Comparison of ENCODE assay signal across 7 cellular contexts in genomic region chr1:21622466-21623315, GRCh38. TPM values are rescaled to one million over a fixed set of nuclear protein-coding genes. Genes with fewer than 3 reads are reported as not detected.
A peak's percentile ranks its signal among the peaks of the same experiment; 100 is the strongest.
DNase-seq lines count a peak whose midpoint lies in the region; FAIRE-seq and TF ChIP-seq lines count a peak whose summit lies in the region.

No MANE protein-coding gene starts in this region.

- H3K4me1 Mint-ChIP-seq in activated CD4-positive, alpha-beta T cell treated with anti-CD3 and anti-CD28 coated beads, Interleukin-2, amount 10 ng/mL, durations not matched to agents 7 days and 5 days = peaks cover 4% of the 10 kb centered on the region

- no peak overlapping the region for H3K27ac ChIP-seq in osteoblast (ENCODE audit: low read depth, low read length)

- peak overlapping the region; percentile 50 for H3K4me3 Mint-ChIP-seq in activated CD4-positive, alpha-beta T cell treated with anti-CD3 and anti-CD28 coated beads, Interleukin-2, amount 10 ng/mL, durations not matched to agents 7 days and 5 days

- H3K27me3 ChIP-seq in endocrine pancreas (ENCODE audit: control insufficient read depth, insufficient read depth, low read length) (no peaks in the 10 kb centered on the region), osteoblast (ENCODE audit: insufficient read depth, low read length) (peaks cover 34% of the 10 kb centered on the region)

- no peak for FAIRE-seq in HTR-8/SVneo (lab: Jason Lieb, UNC)

- H3K9me3 ChIP-seq in endocrine pancreas (ENCODE audit: control insufficient read depth, low read length) = no peaks in the 10 kb centered on the region
- H3K9me3 ChIP-seq in osteoblast (ENCODE audit: low read depth, low read length) = no peaks in the 10 kb centered on the region

- peak overlapping the region; percentile 61 for H3K4me2 ChIP-seq in osteoblast (ENCODE audit: insufficient read depth, low read length)

- H2AFZ ChIP-seq in osteoblast (ENCODE audit: low read length) = no peak overlapping the region

- POLR2A ChIA-PET in activated CD4-positive, alpha-beta T cell treated with anti-CD3 and anti-CD28 coated beads, Interleukin-2, amount 10 ng/mL, durations not matched to agents 7 days and 5 days (lab: Charles Lee) = no interaction called here

- no peak overlapping the region for H3K27ac Mint-ChIP-seq in activated CD4-positive, alpha-beta T cell treated with anti-CD3 and anti-CD28 coated beads, Interleukin-2, amount 10 ng/mL, durations not matched to agents 7 days and 5 days

- no peaks in the 10 kb centered on the region for H3K36me3 Mint-ChIP-seq in activated CD4-positive, alpha-beta T cell treated with anti-CD3 and anti-CD28 coated beads, Interleukin-2, amount 10 ng/mL, durations not matched to agents 7 days and 5 days (ENCODE audit: low read depth)

- H3K27me3 Mint-ChIP-seq in activated CD4-positive, alpha-beta T cell treated with anti-CD3 and anti-CD28 coated beads, Interleukin-2, amount 10 ng/mL, durations not matched to agents 7 days and 5 days = peaks cover 9% of the 10 kb centered on the region

- TF ChIP-seq CTCF in osteoblast (IDR thresholded peaks at IDR 0.05; ENCODE audit: extremely low read depth, low read depth, low read length) = no peak

- H3K9ac ChIP-seq in endocrine pancreas (ENCODE audit: control insufficient read depth, insufficient read depth, low read length) = peak overlapping the region; percentile 25

- H3K4me3 ChIP-seq in endocrine pancreas (ENCODE audit: control insufficient read depth, insufficient read depth, low read length) = no peak overlapping the region
- H3K4me3 ChIP-seq in osteoblast (ENCODE audit: insufficient read depth, low read length) = peak overlapping the region; percentile 30

- H3K9me3 Mint-ChIP-seq in activated CD4-positive, alpha-beta T cell treated with anti-CD3 and anti-CD28 coated beads, Interleukin-2, amount 10 ng/mL, durations not matched to agents 7 days and 5 days = no peaks in the 10 kb centered on the region

- no peaks in the 10 kb centered on the region for H4K20me1 ChIP-seq in osteoblast (ENCODE audit: insufficient read depth, low read length)

- H3K36me3 ChIP-seq in endocrine pancreas (ENCODE audit: control insufficient read depth, insufficient read depth, low read length) (no peaks in the 10 kb centered on the region), osteoblast (ENCODE audit: insufficient read depth, low read length) (no peaks in the 10 kb centered on the region)

- CTCF ChIA-PET in activated CD4-positive, alpha-beta T cell treated with anti-CD3 and anti-CD28 coated beads, Interleukin-2, amount 10 ng/mL, durations not matched to agents 7 days and 5 days (lab: Charles Lee) = interaction anchor here (1.1 kb wide), 1 partner anchor 18 kb away, joined by 3 read pairs; no protein-coding TSS in a partner anchor

- peak; percentile 80 for DNase-seq in HTR-8/SVneo (ENCODE audit: insufficient read length, low spot score)
- peak; percentile 44 for DNase-seq in activated CD4-positive, alpha-beta T cell treated with anti-CD3 and anti-CD28 coated beads, Interleukin-2, amount 10 ng/mL, durations not matched to agents 7 days and 5 days
- DNase-seq in osteoblast (ENCODE audit: insufficient read length, low spot score, missing footprints) = peak; percentile 93
- no peak for DNase-seq in pons (ENCODE audit: low spot score)
- no peak for DNase-seq in dedifferentiated amniotic fluid mesenchymal stem cell (ENCODE audit: extremely low spot score)
- no peak for DNase-seq in COLO668 (lab: John Stamatoyannopoulos, UW; ENCODE audit: unreplicated experiment)

- no peaks in the 10 kb centered on the region for H3K4me1 ChIP-seq in endocrine pancreas (ENCODE audit: control insufficient read depth, insufficient read depth, low read length)
- H3K4me1 ChIP-seq in osteoblast (ENCODE audit: insufficient read depth, low read length) = no peaks in the 10 kb centered on the region

- H3K79me2 ChIP-seq in osteoblast (ENCODE audit: insufficient read depth, low read length) = no peaks in the 10 kb centered on the region

RNA-seq across cellular contexts. Expression of gene RAP1GAP, which starts 46.5 kb away (rescaled TPM):
- under 1 TPM; 0.17 to 0.32 TPM for total RNA-seq in activated CD4-positive, alpha-beta T cell treated with anti-CD3 and anti-CD28 coated beads, Interleukin-2, amount 10 ng/mL, durations not matched to agents 7 days and 5 days
- total RNA-seq in osteoblast = under 0.01 and 0.29 TPM in 2 replicates

Comparison
In these comparisons a context has a peak if more than half of its experiments do, and no peak if none do; other contexts are left out.
1. DNase-seq: peak in HTR-8/SVneo (single experiment), activated CD4-positive, alpha-beta T cell treated with anti-CD3 and anti-CD28 coated beads, Interleukin-2, amount 10 ng/mL, durations not matched to agents 7 days and 5 days (single experiment) and osteoblast (single experiment); none in pons (single experiment), dedifferentiated amniotic fluid mesenchymal stem cell (single experiment) and COLO668 (single experiment).